ENCODE assay signal across 1 cellular context in genomic region chr10:133225707-133226191, GRCh38.
TF ChIP-seq lines count a peak whose summit lies in the region.

No MANE protein-coding gene starts in this region.

TF ChIP-seq in WTC11, 78 proteins besides CTCF, POLR2A, EP300 and RAD21 (continued from another document):
- TF ChIP-seq, protein P1, sequence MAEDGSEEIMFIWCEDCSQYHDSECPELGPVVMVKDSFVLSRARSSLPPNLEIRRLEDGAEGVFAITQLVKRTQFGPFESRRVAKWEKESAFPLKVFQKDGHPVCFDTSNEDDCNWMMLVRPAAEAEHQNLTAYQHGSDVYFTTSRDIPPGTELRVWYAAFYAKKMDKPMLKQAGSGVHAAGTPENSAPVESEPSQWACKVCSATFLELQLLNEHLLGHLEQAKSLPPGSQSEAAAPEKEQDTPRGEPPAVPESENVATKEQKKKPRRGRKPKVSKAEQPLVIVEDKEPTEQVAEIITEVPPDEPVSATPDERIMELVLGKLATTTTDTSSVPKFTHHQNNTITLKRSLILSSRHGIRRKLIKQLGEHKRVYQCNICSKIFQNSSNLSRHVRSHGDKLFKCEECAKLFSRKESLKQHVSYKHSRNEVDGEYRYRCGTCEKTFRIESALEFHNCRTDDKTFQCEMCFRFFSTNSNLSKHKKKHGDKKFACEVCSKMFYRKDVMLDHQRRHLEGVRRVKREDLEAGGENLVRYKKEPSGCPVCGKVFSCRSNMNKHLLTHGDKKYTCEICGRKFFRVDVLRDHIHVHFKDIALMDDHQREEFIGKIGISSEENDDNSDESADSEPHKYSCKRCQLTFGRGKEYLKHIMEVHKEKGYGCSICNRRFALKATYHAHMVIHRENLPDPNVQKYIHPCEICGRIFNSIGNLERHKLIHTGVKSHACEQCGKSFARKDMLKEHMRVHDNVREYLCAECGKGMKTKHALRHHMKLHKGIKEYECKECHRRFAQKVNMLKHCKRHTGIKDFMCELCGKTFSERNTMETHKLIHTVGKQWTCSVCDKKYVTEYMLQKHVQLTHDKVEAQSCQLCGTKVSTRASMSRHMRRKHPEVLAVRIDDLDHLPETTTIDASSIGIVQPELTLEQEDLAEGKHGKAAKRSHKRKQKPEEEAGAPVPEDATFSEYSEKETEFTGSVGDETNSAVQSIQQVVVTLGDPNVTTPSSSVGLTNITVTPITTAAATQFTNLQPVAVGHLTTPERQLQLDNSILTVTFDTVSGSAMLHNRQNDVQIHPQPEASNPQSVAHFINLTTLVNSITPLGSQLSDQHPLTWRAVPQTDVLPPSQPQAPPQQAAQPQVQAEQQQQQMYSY (CRISPR knock-in tag; IDR thresholded peaks at IDR 0.05), result no peak
- no peak for TF ChIP-seq ZNF396 (CRISPR knock-in tag; IDR thresholded peaks at IDR 0.05; ENCODE audit: borderline replicate concordance)
- TF ChIP-seq ZBTB21 (CRISPR knock-in tag; IDR thresholded peaks at IDR 0.05; ENCODE audit: borderline replicate concordance), result no peak
